In the genomic region with DNA sequence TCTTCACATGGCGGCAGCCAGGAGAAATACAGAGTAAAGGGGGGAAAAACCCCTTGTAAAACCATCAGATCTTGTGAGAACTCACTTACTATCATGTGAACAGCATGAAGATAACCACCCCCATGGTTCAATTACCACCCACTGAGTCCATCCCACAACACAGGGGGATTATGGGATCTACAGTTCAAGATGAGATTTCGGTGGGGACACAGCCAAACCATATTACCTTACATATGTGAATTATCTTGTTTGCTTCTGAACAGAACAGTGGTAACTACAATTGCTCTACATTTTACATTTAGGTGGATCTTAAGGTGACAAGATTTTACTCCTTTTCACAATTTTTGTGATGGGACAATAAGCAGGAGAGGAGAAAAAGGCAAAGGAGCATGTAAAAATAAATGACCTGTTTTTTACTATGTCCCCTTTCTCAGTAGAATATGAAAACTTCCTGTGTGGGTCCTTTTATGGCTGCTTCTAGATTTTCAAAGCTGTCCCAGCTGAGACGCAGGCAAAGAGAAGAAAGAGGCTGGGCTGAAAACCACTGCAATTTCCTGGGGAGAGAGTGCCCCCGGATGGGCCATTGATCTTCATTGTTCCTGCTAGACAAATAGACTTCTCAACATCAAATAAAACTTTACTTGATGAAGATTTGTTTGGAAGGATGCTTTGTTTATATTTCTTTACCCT, we compare ENCODE assay signal across 8 cellular contexts. TPM values are rescaled to one million over a fixed set of nuclear protein-coding genes. Genes with fewer than 3 reads are reported as not detected.
A peak's percentile ranks its signal among the peaks of the same experiment; 100 is the strongest.
DNase-seq lines count a peak whose midpoint lies in the region; ATAC-seq and TF ChIP-seq lines count a peak whose summit lies in the region.

No MANE protein-coding gene starts in this region.

- peak; percentile 37; the same call in 1 of the 2 replicates for TF ChIP-seq CTCF in OCI-LY1 (IDR thresholded peaks at IDR 0.05; ENCODE audit: low read length)

- peaks cover 0 to 11% (median 4%) of the 10 kb centered on the region in 9 donors for H3K9me3 Mint-ChIP-seq in naive thymus-derived CD8-positive, alpha-beta T cell

- no peak overlapping the region for H3K9ac ChIP-seq in OCI-LY1 (ENCODE audit: low read length)
- H3K9ac ChIP-seq in adipocyte (ENCODE audit: low read length) = no peak overlapping the region

- H3K36me3 ChIP-seq in OCI-LY1 (ENCODE audit: insufficient read depth, low read length) (no peaks in the 10 kb centered on the region), adipocyte (ENCODE audit: control insufficient read depth, insufficient read depth, low read length, severe bottlenecking) (no peaks in the 10 kb centered on the region)

- H3K4me3 Mint-ChIP-seq in naive thymus-derived CD8-positive, alpha-beta T cell = peak overlapping the region in 9 of 10 donors; percentile 9 to 74 (median 67)

- H3K9me3 ChIP-seq in OCI-LY1 (ENCODE audit: low read length) = no peaks in the 10 kb centered on the region
- peaks cover 3% of the 10 kb centered on the region for H3K9me3 ChIP-seq in adipocyte (ENCODE audit: control insufficient read depth, low read length)

- peaks cover 6% of the 10 kb centered on the region for H3K4me1 ChIP-seq in OCI-LY1 (ENCODE audit: insufficient read depth, low read length, severe bottlenecking)
- no peaks in the 10 kb centered on the region for H3K4me1 ChIP-seq in adipocyte (ENCODE audit: control insufficient read depth, insufficient read depth, low read length)

- H3F3A ChIP-seq in OCI-LY1 (ENCODE audit: insufficient read depth, low read length) = no peaks in the 10 kb centered on the region

- POLR2A ChIA-PET in naive thymus-derived CD8-positive, alpha-beta T cell (lab: Charles Lee) = interaction anchor here (0.5 to 0.7 kb wide), 3 partner anchors 16 to 140 kb away, joined by 3 to 7 read pairs (median 4); no protein-coding TSS in a partner anchor

- H3K4me1 Mint-ChIP-seq in naive thymus-derived CD8-positive, alpha-beta T cell = peaks cover 9 to 42% (median 28%) of the 10 kb centered on the region in 4 donors

- no peak overlapping the region for H3K4me3 ChIP-seq in OCI-LY1 (ENCODE audit: low read depth, low read length, poor library complexity, severe bottlenecking)
- H3K4me3 ChIP-seq in adipocyte (ENCODE audit: low read length) = no peak overlapping the region

- peak overlapping the region; percentile 66 to 97 (median 92) for H3K27ac Mint-ChIP-seq in naive thymus-derived CD8-positive, alpha-beta T cell

- no peaks in the 10 kb centered on the region for H3K9me2 ChIP-seq in OCI-LY1 (ENCODE audit: low read depth, low read length)

- H4K20me1 ChIP-seq in OCI-LY1 (ENCODE audit: insufficient read depth, low read length) = no peaks in the 10 kb centered on the region

- no peak overlapping the region for H2AFZ ChIP-seq in OCI-LY1 (ENCODE audit: low read length)

- peaks cover 0 to 14% (median 6%) of the 10 kb centered on the region in 3 donors for H3K36me3 Mint-ChIP-seq in naive thymus-derived CD8-positive, alpha-beta T cell

- no peak overlapping the region for H3K4me2 ChIP-seq in OCI-LY1 (ENCODE audit: low read length)

- no peaks in the 10 kb centered on the region for H3K27me3 Mint-ChIP-seq in naive thymus-derived CD8-positive, alpha-beta T cell

- DNase-seq in EH (ENCODE audit: low read depth) = peak; percentile 15
- DNase-seq in adipocyte (ENCODE audit: low read depth) = peak; percentile 34
- DNase-seq in naive thymus-derived CD8-positive, alpha-beta T cell = peak; percentile 30 to 89 (median 76)
- DNase-seq in NK-92 treated with Interleukin-12 subunit alpha and Interleukin-12 subunit beta, amount 100 ng/mL, for 24 hours (lab: John Stamatoyannopoulos, UW) = no peak
- DNase-seq in NCI-H1436 (lab: John Stamatoyannopoulos, UW) = no peak

- H3K27ac ChIP-seq in OCI-LY1 (ENCODE audit: low read depth, low read length, poor library complexity, severe bottlenecking) = no peak overlapping the region

- ATAC-seq in naive thymus-derived CD8-positive, alpha-beta T cell = peak; percentile 98
- ATAC-seq in GM19463 (IDR thresholded peaks at IDR 0.05; ENCODE audit: unreplicated experiment) = no peak
- no peak for ATAC-seq in HG03521 (IDR thresholded peaks at IDR 0.05; ENCODE audit: unreplicated experiment)

- H3K27me3 ChIP-seq in OCI-LY1 (ENCODE audit: insufficient read depth, low read length) (peaks cover 10% of the 10 kb centered on the region; the same call in 1 of the 2 replicates), adipocyte (replicated peaks; ENCODE audit: control insufficient read depth, insufficient read depth, low read length) (peaks cover 31% of the 10 kb centered on the region)

- H3K79me2 ChIP-seq in OCI-LY1 (ENCODE audit: insufficient read depth, low read length) = no peaks in the 10 kb centered on the region

RNA-seq across cellular contexts. Expression of a gene that starts 45.9 kb away (rescaled TPM):
- total RNA-seq in naive thymus-derived CD8-positive, alpha-beta T cell = 10 to 100 TPM; 18.3 to 18.9 TPM
- polyA plus RNA-seq in naive thymus-derived CD8-positive, alpha-beta T cell = 10 to 100 TPM; 17.3 to 22.0 (median 17.9) TPM

Comparison
In these comparisons a context has a peak if more than half of its experiments do, and no peak if none do; other contexts are left out.
1. DNase-seq: peak in EH (single experiment), adipocyte (single experiment) and naive thymus-derived CD8-positive, alpha-beta T cell (10 of 10); none in NK-92 treated with Interleukin-12 subunit alpha and Interleukin-12 subunit beta, amount 100 ng/mL, for 24 hours (single experiment) and NCI-H1436 (single experiment).
2. ATAC-seq: peak in naive thymus-derived CD8-positive, alpha-beta T cell (2 of 2); none in GM19463 (single experiment) and HG03521 (single experiment).